Comparison of ENCODE assay signal across 21 cellular contexts in genomic region chr11:3094223-3094824, GRCh38. TPM values are rescaled to one million over a fixed set of nuclear protein-coding genes. Genes with fewer than 3 reads are reported as not detected.
DNase-seq lines count a peak whose midpoint lies in the region; ATAC-seq and TF ChIP-seq lines count a peak whose summit lies in the region.
"Had no signal": no experiment of that assay in that cellular context is flagged by ENCODE, and none has a peak within 500 bp of the region (broad histone marks: within the 10 kb centered on the region; RNA-seq: fewer than 3 reads in every experiment).

No MANE protein-coding gene starts in this region.

- H2AK5ac ChIP-seq in mesenchymal stem cell (ENCODE audit: low read length, severe bottlenecking), result no peak overlapping the region

- peak overlapping the region; percentile 37 for H3K9ac ChIP-seq in mesenchymal stem cell (ENCODE audit: low read length)

- peak overlapping the region; percentile 1 for H4K8ac ChIP-seq in mesenchymal stem cell (ENCODE audit: low read length)

- H2BK15ac ChIP-seq in mesenchymal stem cell (ENCODE audit: low read depth, poor library complexity, severe bottlenecking), result peak overlapping the region; percentile 77

- no peak overlapping the region for H2AFZ ChIP-seq in mesenchymal stem cell (ENCODE audit: low read depth, low read length)

- H3K79me1 ChIP-seq in mesenchymal stem cell (replicated peaks; ENCODE audit: low read length, poor library complexity, severe bottlenecking), result no peaks in the 10 kb centered on the region

- no peaks in the 10 kb centered on the region for H3K36me3 ChIP-seq in RWPE2 (ENCODE audit: low read depth)
- H3K36me3 ChIP-seq in mesenchymal stem cell (ENCODE audit: control insufficient read depth in 1 of 2, insufficient read depth in 2 of 2, low read depth in 1 of 2, low read length in 2 of 2), result peaks cover 39 to 50% of the 10 kb centered on the region in 2 experiments
- peaks cover 57% of the 10 kb centered on the region for H3K36me3 ChIP-seq in suprapubic skin
- H3K36me3 ChIP-seq: right lobe of liver had no signal

- H2BK120ac ChIP-seq in mesenchymal stem cell (ENCODE audit: low read depth, low read length), result peak overlapping the region; percentile 6

- H3K27me3 ChIP-seq in RWPE2 (ENCODE audit: insufficient read depth, poor library complexity, severe bottlenecking) (no peaks in the 10 kb centered on the region), mesenchymal stem cell (ENCODE audit: control insufficient read depth in 1 of 2, insufficient read depth in 1 of 2, low read length in 2 of 2) (no peaks in the 10 kb centered on the region), suprapubic skin (no peaks in the 10 kb centered on the region)
- H3K27me3 ChIP-seq: left lung, right lobe of liver had no signal

- TF ChIP-seq CTCF in GM13976 (IDR thresholded peaks at IDR 0.05; ENCODE audit: borderline replicate concordance, control extremely low read depth, extremely low read depth, insufficient read depth, missing control alignments), result no peak
- no peak for TF ChIP-seq CTCF in RWPE2 (IDR thresholded peaks at IDR 0.05; ENCODE audit: poor library complexity, severe bottlenecking)
- no peak for TF ChIP-seq CTCF in suprapubic skin (IDR thresholded peaks at IDR 0.05)

- no peak overlapping the region for H3K14ac ChIP-seq in mesenchymal stem cell (ENCODE audit: low read length in 2 of 2)

- peaks cover 13% of the 10 kb centered on the region for H3K4me1 ChIP-seq in RWPE2 (ENCODE audit: insufficient read depth, poor library complexity, severe bottlenecking)
- peaks cover 17% of the 10 kb centered on the region for H3K4me1 ChIP-seq in mesenchymal stem cell (ENCODE audit: control insufficient read depth, insufficient read depth, low read depth, low read length)
- peaks cover 14% of the 10 kb centered on the region for H3K4me1 ChIP-seq in suprapubic skin
- H3K4me1 ChIP-seq: right lobe of liver had no signal

- H2BK5ac ChIP-seq in mesenchymal stem cell (ENCODE audit: low read depth, low read length, poor library complexity, severe bottlenecking), result no peak overlapping the region

- TF ChIP-seq POLR2A in suprapubic skin (IDR thresholded peaks at IDR 0.05), result no peak

- DNase-seq in GM13976 (ENCODE audit: low spot score) (peak; percentile 16), RWPE2 (ENCODE audit: low spot score) (peak; percentile 54), mesenchymal stem cell (no peak), suprapubic skin (ENCODE audit: low spot score in 2 of 2) (peak; percentile 56 to 70), NCI-H1417 (lab: John Stamatoyannopoulos, UW) (no peak)
- DNase-seq in activated CD4-positive, alpha-beta T cell treated with anti-CD3 and anti-CD28 coated beads, Interleukin-2, amount 50 U/mL, for 48 hours, result no peak
- DNase-seq: activated CD8-positive, alpha-beta T cell treated with anti-CD3 and anti-CD28 coated beads, Interleukin-2, amount 10 ng/mL, durations not matched to agents 7 days and 5 days; activated effector memory CD4-positive, alpha-beta T cell treated with Interleukin-2 at 50 U/mL for 16 hours; activated T-cell treated with anti-CD3 and anti-CD28 coated beads, Interleukin-2, amount 50 U/mL, for 1 hour; DMS 273 treated with DMSO at 0.1 percent for 48 hours; effector CD8-positive, alpha-beta T cell; HCEC 1CT; left lung; right lobe of liver; SIG-M5; stimulated activated CD4-positive, alpha-beta T cell treated with anti-CD3 and anti-CD28 coated beads, Interleukin-12 subunit alpha, Interleukin-12 subunit beta, amount 100 ng/mL, for 4 hours; stimulated activated CD4-positive, alpha-beta T cell treated with anti-CD3 and anti-CD28 coated beads, Interleukin-2, amount 100 ng/mL, for 48 hours; substantia nigra had no signal

- no peak overlapping the region for H3K4me3 ChIP-seq in RWPE2 (ENCODE audit: severe bottlenecking)
- no peak overlapping the region for H3K4me3 ChIP-seq in mesenchymal stem cell (ENCODE audit: insufficient read depth in 1 of 2, low read depth in 1 of 2, low read length in 2 of 2)
- H3K4me3 ChIP-seq in suprapubic skin, result no peak overlapping the region
- H3K4me3 ChIP-seq: GM12878, left lung, right lobe of liver had no signal

- ATAC-seq in RWPE2 (ENCODE audit: low read depth), result no peak
- no peak for ATAC-seq in HG03342 (IDR thresholded peaks at IDR 0.05; ENCODE audit: unreplicated experiment)
- ATAC-seq: activated CD8-positive, alpha-beta T cell treated with anti-CD3 and anti-CD28 coated beads, Interleukin-2, amount 10 ng/mL, durations not matched to agents 7 days and 5 days; activated naive CD4-positive, alpha-beta T cell treated with anti-CD3 and anti-CD28 coated beads, Interleukin-2, amount 50 U/mL, for 72 hours; GM12878; left lung had no signal

- peak overlapping the region in 1 of 2 experiments; percentile 91 for H2BK12ac ChIP-seq in mesenchymal stem cell (ENCODE audit: low read length in 2 of 2)

- TF ChIP-seq EP300 in suprapubic skin (IDR thresholded peaks at IDR 0.05), result no peak

- H3K9me3 ChIP-seq in RWPE2 (ENCODE audit: severe bottlenecking) (no peaks in the 10 kb centered on the region), mesenchymal stem cell (ENCODE audit: control insufficient read depth, low read length) (no peaks in the 10 kb centered on the region), suprapubic skin (no peaks in the 10 kb centered on the region)
- H3K9me3 ChIP-seq: left lung, right lobe of liver had no signal

- H3K23ac ChIP-seq in mesenchymal stem cell (ENCODE audit: low read length in 2 of 2), result no peak overlapping the region

- in situ Hi-C loops in GM13976 (cut with MboI; ENCODE audit: low sequenced_read_pairs, unreplicated experiment), result loop anchor here (10.0 kb wide), 1 partner anchor 60 kb away; no protein-coding TSS in a partner anchor

- peak overlapping the region in 1 of 2 experiments; percentile 63 for H3K18ac ChIP-seq in mesenchymal stem cell (ENCODE audit: low read depth in 1 of 2, low read length in 2 of 2)

- peak overlapping the region; percentile 70 for H4K91ac ChIP-seq in mesenchymal stem cell (ENCODE audit: low read length)

- no peak overlapping the region for H3K4me2 ChIP-seq in mesenchymal stem cell (ENCODE audit: low read length, poor library complexity, severe bottlenecking)

- 94% methylated on average over 21 of the region's 21 CpGs for WGBS in mesenchymal stem cell
- 93% methylated on average over 10 of the region's 21 CpGs for WGBS in suprapubic skin

- H3K27ac ChIP-seq in RWPE2 (ENCODE audit: poor library complexity, severe bottlenecking) (peak overlapping the region; percentile 57), mesenchymal stem cell (ENCODE audit: low read length, poor library complexity, severe bottlenecking) (no peak overlapping the region), suprapubic skin (no peak overlapping the region)

- peak overlapping the region in 1 of 2 experiments; percentile 29 for H3K4ac ChIP-seq in mesenchymal stem cell (ENCODE audit: low read depth in 1 of 2, low read length in 2 of 2)

RNA-seq across cellular contexts. Expression of gene CARS1, which starts 37.1 kb away (rescaled TPM):
- polyA plus RNA-seq in mesenchymal stem cell (2013, experiment 1 of 2), result 70.6 TPM
- 69.9 TPM for polyA plus RNA-seq in mesenchymal stem cell (2013, experiment 2 of 2)
- total RNA-seq in suprapubic skin, result 10 to 100 TPM; 38.1 to 66.5 (median 40.9) TPM

Comparison
In these comparisons a context has a peak if more than half of its experiments do, and no peak if none do; other contexts are left out.
1. DNase-seq: peak in GM13976 (single experiment), RWPE2 (single experiment) and suprapubic skin (2 of 2); none in mesenchymal stem cell (single experiment), NCI-H1417 (0 of 3) and activated CD4-positive, alpha-beta T cell treated with anti-CD3 and anti-CD28 coated beads, Interleukin-2, amount 50 U/mL, for 48 hours (0 of 2).